ENCODE assay signal across 9 cellular contexts in the genomic region with DNA sequence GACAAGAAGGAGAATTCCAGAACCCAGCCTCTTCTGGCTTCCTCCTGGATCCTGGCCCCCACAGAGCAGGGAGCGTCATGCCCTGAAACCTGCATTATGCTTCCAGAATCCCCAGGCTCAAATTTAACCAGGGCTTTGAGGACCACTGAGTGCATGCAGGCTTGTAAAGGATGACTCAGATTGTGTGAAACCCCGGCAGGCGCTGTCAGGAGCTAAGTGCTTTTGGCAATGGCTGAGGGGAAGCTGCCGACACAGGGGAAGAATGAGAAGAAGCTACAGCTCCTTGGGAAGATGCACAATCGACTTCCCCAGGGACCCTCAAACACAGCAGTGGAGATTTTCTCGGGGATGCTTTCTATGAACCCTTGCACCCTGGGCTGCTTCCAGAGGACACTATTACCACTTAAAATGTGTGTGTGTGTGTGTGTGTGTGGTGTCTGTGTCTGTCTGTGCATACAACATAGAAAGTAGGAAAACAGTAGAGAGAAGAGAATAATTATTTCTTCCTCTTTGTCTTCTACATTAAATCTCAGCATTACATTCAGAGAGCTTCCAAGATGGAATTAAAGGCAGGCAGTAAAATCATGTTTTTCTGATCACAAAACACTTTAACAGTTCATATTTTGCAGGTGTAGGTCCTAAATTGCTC.
DNase-seq lines count a peak whose midpoint lies in the region; ATAC-seq and TF ChIP-seq lines count a peak whose summit lies in the region.
"Had no signal": no experiment of that assay in that cellular context is flagged by ENCODE, and none has a peak within 500 bp of the region (broad histone marks: within the 10 kb centered on the region; RNA-seq: fewer than 3 reads in every experiment).

No MANE protein-coding gene starts in this region.

- no peaks in the 10 kb centered on the region for H3K36me3 ChIP-seq in BLaER1

- TF ChIP-seq CTCF in chondrocyte (IDR thresholded peaks at IDR 0.05) (no peak), nephron (IDR thresholded peaks at IDR 0.05; ENCODE audit: unreplicated experiment in 3 of 3) (no peak)

- no peak overlapping the region for H3K27ac ChIP-seq in BLaER1

- no peaks in the 10 kb centered on the region for H3K27me3 Mint-ChIP-seq in chondrocyte (ENCODE audit: low read depth)
- H3K27me3 Mint-ChIP-seq in nephron (ENCODE audit: low read depth): no peaks in the 10 kb centered on the region
- H3K27me3 Mint-ChIP-seq in effector memory CD8-positive, alpha-beta T cell: peaks cover 0 to 6% of the 10 kb centered on the region in 2 donors

- H3K4me2 ChIP-seq in BLaER1: peak overlapping the region; percentile 19; the same call in 1 of the 2 replicates

- H3K27ac Mint-ChIP-seq in chondrocyte (ENCODE audit: unreplicated experiment) (peak overlapping the region; percentile 92), nephron (peak overlapping the region; percentile 54 to 97 (median 91))
- H3K27ac Mint-ChIP-seq in effector memory CD8-positive, alpha-beta T cell: no peak overlapping the region

- no peak overlapping the region for H3K4me3 ChIP-seq in BLaER1

- H3K9ac ChIP-seq in BLaER1: no peak overlapping the region

- H3K36me3 Mint-ChIP-seq in chondrocyte (ENCODE audit: low read depth) (no peaks in the 10 kb centered on the region), nephron (ENCODE audit: low read depth) (no peaks in the 10 kb centered on the region)
- H3K36me3 Mint-ChIP-seq in effector memory CD8-positive, alpha-beta T cell (ENCODE audit: insufficient read depth): no peaks in the 10 kb centered on the region

- peak; percentile 88 for DNase-seq in M059J (ENCODE audit: low read depth)
- DNase-seq in chondrocyte (ENCODE audit: low spot score): no peak
- DNase-seq in effector memory CD8-positive, alpha-beta T cell: no peak
- DNase-seq: activated effector memory CD4-positive, alpha-beta T cell treated with anti-CD3 and anti-CD28 coated beads, Interleukin-2, amount 50 U/mL, for 16 hours had no signal

- peaks cover 76% of the 10 kb centered on the region for H3K4me1 Mint-ChIP-seq in chondrocyte (ENCODE audit: low read depth)
- peaks cover 81% of the 10 kb centered on the region for H3K4me1 Mint-ChIP-seq in nephron
- H3K4me1 Mint-ChIP-seq in effector memory CD8-positive, alpha-beta T cell (ENCODE audit: low read depth in 2 of 2): peaks cover 8 to 11% of the 10 kb centered on the region in 2 donors

- H3K4me1 ChIP-seq in BLaER1: peaks cover 51% of the 10 kb centered on the region

- no peaks in the 10 kb centered on the region for H4K20me1 ChIP-seq in BLaER1

- ATAC-seq in effector memory CD8-positive, alpha-beta T cell (replicated peaks): no peak
- ATAC-seq in HG02938 (IDR thresholded peaks at IDR 0.05; ENCODE audit: unreplicated experiment): no peak
- ATAC-seq in HG02678 (IDR thresholded peaks at IDR 0.05; ENCODE audit: unreplicated experiment): no peak
- no peak for ATAC-seq in GM18517 (IDR thresholded peaks at IDR 0.05; ENCODE audit: unreplicated experiment)

- H3K4me3 Mint-ChIP-seq in chondrocyte (ENCODE audit: unreplicated experiment): peak overlapping the region; percentile 19
- peak overlapping the region in 1 of 3 experiments; percentile 19 for H3K4me3 Mint-ChIP-seq in nephron
- no peak overlapping the region for H3K4me3 Mint-ChIP-seq in effector memory CD8-positive, alpha-beta T cell

- H3K9me3 Mint-ChIP-seq in chondrocyte (ENCODE audit: low read depth) (no peaks in the 10 kb centered on the region), nephron (no peaks in the 10 kb centered on the region)
- H3K9me3 Mint-ChIP-seq in effector memory CD8-positive, alpha-beta T cell: no peaks in the 10 kb centered on the region

- H3K27me3 ChIP-seq in BLaER1: no peaks in the 10 kb centered on the region

- H3K9me3 ChIP-seq in BLaER1: 0 out of 2 replicates have a peak, but pooled peaks cover under 1% of the 10 kb centered on the region

Comparison
In these comparisons a context has a peak if more than half of its experiments do, and no peak if none do; other contexts are left out.
1. H3K27ac Mint-ChIP-seq: peak in chondrocyte (single experiment) and nephron (3 of 3); none in effector memory CD8-positive, alpha-beta T cell (0 of 2).